1 cellular context compared by ENCODE assay signal in genomic region chr19:58002384-58003152, GRCh38.
TF ChIP-seq lines count a peak whose summit lies in the region.

ZNF606 (minus strand) TSS chr19:58002820; CDS start chr19:58001319, 1,501 bp downstream.

TF ChIP-seq in HepG2, 621 proteins besides CTCF, POLR2A, EP300 and RAD21 (continued from another document and continues in another):
- TF ChIP-seq SNAPC4 (CRISPR knock-in tag; IDR thresholded peaks at IDR 0.05) (no peak), ZNF232 (CRISPR knock-in tag; IDR thresholded peaks at IDR 0.05; ENCODE audit: borderline replicate concordance) (no peak; the same call in 1 of the 2 replicates), SP1 (IDR thresholded peaks at IDR 0.05) (no peak), SP1 (CRISPR knock-in tag; IDR thresholded peaks at IDR 0.05) (peak; percentile 41; the same call in 1 of the 2 replicates), ZFP36 (IDR thresholded peaks at IDR 0.05; ENCODE audit: borderline replicate concordance, low read depth, low read length, partially characterized antibody) (no peak), NCOA1 (CRISPR knock-in tag; IDR thresholded peaks at IDR 0.05) (peak; percentile 80; the same call in 1 of the 2 replicates), CREB3 (CRISPR knock-in tag; IDR thresholded peaks at IDR 0.05) (no peak; the same call in 1 of the 2 replicates), ZNF619 (CRISPR knock-in tag; IDR thresholded peaks at IDR 0.05) (no peak; the same call in none of the 2 replicates), ZBTB46 (CRISPR knock-in tag; IDR thresholded peaks at IDR 0.05; ENCODE audit: borderline replicate concordance) (no peak), ZNF331 (CRISPR knock-in tag; IDR thresholded peaks at IDR 0.05) (no peak; the same call in 1 of the 2 replicates), ZNF460 (CRISPR knock-in tag; IDR thresholded peaks at IDR 0.05; ENCODE audit: borderline replicate concordance) (no peak), ZNF274 (CRISPR knock-in tag; IDR thresholded peaks at IDR 0.05) (peak; percentile 74; the same call in 1 of the 2 replicates), RERE (CRISPR knock-in tag; IDR thresholded peaks at IDR 0.05; ENCODE audit: low read depth) (no peak), HDAC6 (IDR thresholded peaks at IDR 0.05; ENCODE audit: low read depth, low read length) (no peak), NFRKB (IDR thresholded peaks at IDR 0.05) (peak; percentile 36; the same call in 1 of the 2 replicates), PTBP1 (IDR thresholded peaks at IDR 0.05; ENCODE audit: low read depth, low read length, poor library complexity, severe bottlenecking) (peak; percentile 10), ZNF773 (CRISPR knock-in tag; IDR thresholded peaks at IDR 0.05; ENCODE audit: borderline replicate concordance) (0 out of 2 replicates have a peak, but pooled peaks have one; percentile 76), NR2F6 (IDR thresholded peaks at IDR 0.05) (no peak), NR2F6 (CRISPR knock-in tag; IDR thresholded peaks at IDR 0.05) (peak; percentile 26; the same call in 1 of the 2 replicates), ZNF12 (CRISPR knock-in tag; IDR thresholded peaks at IDR 0.05) (peak; percentile 54), FOXC1 (CRISPR knock-in tag; IDR thresholded peaks at IDR 0.05; ENCODE audit: borderline replicate concordance) (peak; percentile 82), ZNF644 (CRISPR knock-in tag; IDR thresholded peaks at IDR 0.05; ENCODE audit: low read depth) (0 out of 2 replicates have a peak, but pooled peaks have one; percentile 27), PAX8 (CRISPR knock-in tag; IDR thresholded peaks at IDR 0.05; ENCODE audit: borderline replicate concordance) (0 out of 2 replicates have a peak, but pooled peaks have one; percentile 50), E2F2 (CRISPR knock-in tag; IDR thresholded peaks at IDR 0.05; ENCODE audit: borderline replicate concordance) (no peak), ZNF296 (CRISPR knock-in tag; conservative IDR thresholded peaks at IDR 0.05) (no peak), NCOA2 (CRISPR knock-in tag; IDR thresholded peaks at IDR 0.05) (peak; percentile 68; the same call in 1 of the 2 replicates), REL (CRISPR knock-in tag; conservative IDR thresholded peaks at IDR 0.05) (no peak), PRDM4 (CRISPR knock-in tag; IDR thresholded peaks at IDR 0.05; ENCODE audit: borderline replicate concordance) (no peak), ZNF784 (CRISPR knock-in tag; IDR thresholded peaks at IDR 0.05; ENCODE audit: borderline replicate concordance) (no peak), THAP7 (CRISPR knock-in tag; IDR thresholded peaks at IDR 0.05) (peak; percentile 98), NCOA5 (CRISPR knock-in tag; IDR thresholded peaks at IDR 0.05) (no peak), ASH2L (IDR thresholded peaks at IDR 0.05; ENCODE audit: insufficient read length, low read depth, low read length) (peak; percentile 63), IKZF4 (CRISPR knock-in tag; IDR thresholded peaks at IDR 0.05; ENCODE audit: borderline replicate concordance, low read depth, not compliant biosample characterization) (no peak), ZNF75D (CRISPR knock-in tag; IDR thresholded peaks at IDR 0.05; ENCODE audit: borderline replicate concordance) (no peak), ZNF512 (CRISPR knock-in tag; IDR thresholded peaks at IDR 0.05) (no peak), ZNF264 (CRISPR knock-in tag; IDR thresholded peaks at IDR 0.05) (no peak; the same call in 1 of the 2 replicates), ADNP (CRISPR knock-in tag; IDR thresholded peaks at IDR 0.05) (peak; percentile 93), SIN3A (IDR thresholded peaks at IDR 0.05; ENCODE audit: borderline replicate concordance, low read depth, low read length) (peak; percentile 65; the same call in 1 of the 2 replicates), ZNF121 (CRISPR knock-in tag; IDR thresholded peaks at IDR 0.05) (0 out of 2 replicates have a peak, but pooled peaks have one; percentile 54)
